1 cellular context compared by ENCODE assay signal in genomic region chr6:128519132-128519930, GRCh38.
TF ChIP-seq lines count a peak whose summit lies in the region.

No MANE protein-coding gene starts in this region.

TF ChIP-seq in HepG2, 621 proteins besides CTCF, POLR2A, EP300 and RAD21 (continued from another document and continues in another):
- TF ChIP-seq ZNF775 (CRISPR knock-in tag; IDR thresholded peaks at IDR 0.05; ENCODE audit: borderline replicate concordance) (no peak), REL (CRISPR knock-in tag; conservative IDR thresholded peaks at IDR 0.05) (no peak), SNAPC4 (CRISPR knock-in tag; IDR thresholded peaks at IDR 0.05) (0 out of 2 replicates have a peak, but pooled peaks have one; percentile 3), ZNF772 (CRISPR knock-in tag; IDR thresholded peaks at IDR 0.05) (no peak; the same call in 1 of the 2 replicates), ZNF18 (CRISPR knock-in tag; IDR thresholded peaks at IDR 0.05; ENCODE audit: insufficient replicate concordance) (peak; percentile 66), NKX3-1 (CRISPR knock-in tag; IDR thresholded peaks at IDR 0.05) (peak; percentile 59; the same call in 1 of the 2 replicates), ZNF12 (CRISPR knock-in tag; IDR thresholded peaks at IDR 0.05) (no peak), NR1H2 (CRISPR knock-in tag; IDR thresholded peaks at IDR 0.05; ENCODE audit: borderline replicate concordance, low read depth) (no peak), TAF1 (CRISPR knock-in tag; IDR thresholded peaks at IDR 0.05) (peak; percentile 52; the same call in 1 of the 2 replicates), ZBTB37 (CRISPR knock-in tag; IDR thresholded peaks at IDR 0.05) (no peak), ZSCAN25 (CRISPR knock-in tag; IDR thresholded peaks at IDR 0.05) (no peak), ZC3H13 (CRISPR knock-in tag; IDR thresholded peaks at IDR 0.05) (peak; percentile 64), ZNF619 (CRISPR knock-in tag; IDR thresholded peaks at IDR 0.05) (no peak), ATRX (CRISPR knock-in tag; IDR thresholded peaks at IDR 0.05; ENCODE audit: borderline replicate concordance) (no peak), THRA (CRISPR knock-in tag; IDR thresholded peaks at IDR 0.05; ENCODE audit: borderline replicate concordance) (no peak), ARNTL (CRISPR knock-in tag; IDR thresholded peaks at IDR 0.05) (no peak; the same call in 1 of the 2 replicates), REST (IDR thresholded peaks at IDR 0.05; ENCODE audit: borderline replicate concordance in 1 of 2, low read depth in 1 of 2, low read length in 2 of 2) (no peak), CBX5 (CRISPR knock-in tag; IDR thresholded peaks at IDR 0.05; ENCODE audit: borderline replicate concordance) (peak; percentile 46), TBP (CRISPR knock-in tag; IDR thresholded peaks at IDR 0.05) (no peak), GATAD2A (CRISPR knock-in tag; IDR thresholded peaks at IDR 0.05) (peak; percentile 43; the same call in 1 of the 2 replicates), MEIS1 (CRISPR knock-in tag; IDR thresholded peaks at IDR 0.05; ENCODE audit: borderline replicate concordance) (no peak), ZNF572 (CRISPR knock-in tag; IDR thresholded peaks at IDR 0.05) (no peak; the same call in 1 of the 2 replicates), ZNF251 (CRISPR knock-in tag; IDR thresholded peaks at IDR 0.05) (no peak), ZNF841 (CRISPR knock-in tag; IDR thresholded peaks at IDR 0.05; ENCODE audit: borderline replicate concordance) (no peak), ZNF350 (CRISPR knock-in tag; IDR thresholded peaks at IDR 0.05; ENCODE audit: borderline replicate concordance, low read depth) (no peak; the same call in 1 of the 2 replicates), MED13 (CRISPR knock-in tag; IDR thresholded peaks at IDR 0.05) (peak; percentile 72; the same call in 1 of the 2 replicates), FUBP1 (CRISPR knock-in tag; IDR thresholded peaks at IDR 0.05; ENCODE audit: borderline replicate concordance) (no peak), SMC3 (IDR thresholded peaks at IDR 0.05; ENCODE audit: low read length) (peak; percentile 29; the same call in 1 of the 2 replicates), JDP2 (CRISPR knock-in tag; IDR thresholded peaks at IDR 0.05; ENCODE audit: borderline replicate concordance) (no peak), HNF1A (IDR thresholded peaks at IDR 0.05; ENCODE audit: low read depth) (no peak), HNF1A (CRISPR knock-in tag; IDR thresholded peaks at IDR 0.05; ENCODE audit: borderline replicate concordance) (no peak), NR2F1 (CRISPR knock-in tag; IDR thresholded peaks at IDR 0.05) (no peak), ZNF652 (CRISPR knock-in tag; IDR thresholded peaks at IDR 0.05; ENCODE audit: borderline replicate concordance, low read depth) (no peak), MLXIP (CRISPR knock-in tag; IDR thresholded peaks at IDR 0.05; ENCODE audit: borderline replicate concordance) (peak; percentile 79; the same call in 1 of the 2 replicates), FOXC1 (CRISPR knock-in tag; IDR thresholded peaks at IDR 0.05; ENCODE audit: borderline replicate concordance) (peak; percentile 54), ZNF75D (CRISPR knock-in tag; IDR thresholded peaks at IDR 0.05; ENCODE audit: borderline replicate concordance) (no peak), AHR (CRISPR knock-in tag; IDR thresholded peaks at IDR 0.05) (0 out of 2 replicates have a peak, but pooled peaks have one; percentile 29)
